Comparison of ENCODE assay signal across 8 cellular contexts in the genomic region with DNA sequence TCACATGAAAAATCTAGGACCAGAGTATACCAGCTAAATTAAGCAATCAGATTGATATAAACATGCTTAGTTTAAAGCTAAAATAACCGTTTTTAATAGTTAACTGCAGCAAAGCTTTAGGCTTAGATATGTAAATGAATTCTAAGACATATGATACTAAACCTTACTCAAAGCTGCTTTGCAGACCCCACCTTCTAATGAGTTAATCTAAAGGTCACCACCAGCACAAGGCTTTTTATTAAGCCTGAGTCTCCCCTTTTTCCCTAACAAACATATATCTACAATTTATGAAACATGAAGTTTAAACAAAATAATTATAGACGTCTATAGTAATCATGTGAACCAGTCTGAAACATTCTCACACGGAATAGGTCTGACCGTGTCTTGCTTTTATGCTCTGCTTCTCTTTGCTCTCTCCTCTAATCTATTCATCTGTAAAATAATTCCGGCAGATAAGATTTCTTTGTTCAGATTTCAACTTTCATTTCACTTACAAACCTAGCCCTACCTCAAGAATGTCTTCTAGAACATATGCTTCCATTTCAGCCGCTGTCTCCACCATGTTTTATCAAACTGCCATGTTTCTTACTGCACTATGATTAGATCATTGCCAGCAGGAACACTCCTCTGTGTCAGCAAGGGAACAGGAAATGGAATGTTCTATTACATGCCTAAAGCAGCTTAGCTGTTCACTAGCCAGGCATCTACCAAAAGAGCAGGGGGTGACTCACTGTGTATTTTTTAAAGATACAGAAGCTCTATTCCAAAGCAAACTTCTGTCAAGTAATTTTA. TPM values are rescaled to one million over a fixed set of nuclear protein-coding genes. Genes with fewer than 3 reads are reported as not detected.
DNase-seq lines count a peak whose midpoint lies in the region; ATAC-seq, FAIRE-seq and TF ChIP-seq lines count a peak whose summit lies in the region.

No MANE protein-coding gene starts in this region.

- no peak overlapping the region for H3K27ac Mint-ChIP-seq in endodermal cell

- no peaks in the 10 kb centered on the region for H3K27me3 ChIP-seq in endodermal cell (ENCODE audit: control insufficient read depth, insufficient read depth, low read length, poor library complexity, severe bottlenecking)
- no peaks in the 10 kb centered on the region for H3K27me3 ChIP-seq in mononuclear cell (ENCODE audit: insufficient read depth, low read length)

- no peaks in the 10 kb centered on the region for H3K9me3 Mint-ChIP-seq in endodermal cell

- peak overlapping the region; percentile 60 for H3K27ac ChIP-seq in endodermal cell (ENCODE audit: low read depth, low read length)

- DNase-seq in CMK (ENCODE audit: low read depth) (peak; percentile 48), GM19239 (ENCODE audit: insufficient read length, low spot score) (peak; percentile 32), NCI-H446 treated with DMSO at 0.1 percent for 48 hours (lab: John Stamatoyannopoulos, UW) (peak; percentile 91), endodermal cell (peak; percentile 58)
- peak; percentile 47 to 55 for DNase-seq in activated CD4-positive, alpha-beta T cell treated with anti-CD3 and anti-CD28 coated beads for 4 hours
- peak; percentile 22 for DNase-seq in stimulated activated naive CD4-positive, alpha-beta T cell treated with Interleukin-2 at 50 U/mL for 16 hours (lab: John Stamatoyannopoulos, UW)

- WGBS in endodermal cell (ENCODE audit: insufficient coverage in 1 of 2, insufficient read length in 1 of 2), 2 experiments = 35 to 47% methylated on average over 4 to 5 of the region's 6 CpGs

- peaks cover 12% of the 10 kb centered on the region for H3K36me3 ChIP-seq in endodermal cell (ENCODE audit: control insufficient read depth, insufficient read depth, low read length)

- peak overlapping the region; percentile 1 for H3K4me3 ChIP-seq in endodermal cell (ENCODE audit: low read length)
- peak overlapping the region; percentile 45 for H3K4me3 ChIP-seq in mononuclear cell (ENCODE audit: low read length)

- no peaks in the 10 kb centered on the region for H3K9me3 ChIP-seq in endodermal cell (ENCODE audit: control insufficient read depth, low read length)
- no peaks in the 10 kb centered on the region for H3K9me3 ChIP-seq in mononuclear cell (ENCODE audit: low read depth, low read length)

- no peaks in the 10 kb centered on the region for H3K27me3 Mint-ChIP-seq in endodermal cell (ENCODE audit: insufficient read depth)

- FAIRE-seq in GM19239 (lab: Jason Lieb, UNC) = peak; percentile 96

- no peak for TF ChIP-seq CTCF in endodermal cell (conservative IDR thresholded peaks at IDR 0.05)

- ATAC-seq in HG03378 (IDR thresholded peaks at IDR 0.05; ENCODE audit: unreplicated experiment) = peak; percentile 99

- H3K4me1 ChIP-seq in endodermal cell (ENCODE audit: control insufficient read depth, insufficient read depth, low read length) (no peaks in the 10 kb centered on the region), mononuclear cell (ENCODE audit: insufficient read depth, low read length) (peaks cover 9% of the 10 kb centered on the region)

- no peak overlapping the region for H3K9ac ChIP-seq in endodermal cell (ENCODE audit: extremely low read depth, low read length, poor library complexity, severe bottlenecking)

- H3K4me3 Mint-ChIP-seq in endodermal cell = no peak overlapping the region

- peaks cover 7% of the 10 kb centered on the region for H3K36me3 Mint-ChIP-seq in endodermal cell (ENCODE audit: low read depth)

- H3K4me1 Mint-ChIP-seq in endodermal cell = peaks cover 22% of the 10 kb centered on the region

RNA-seq across cellular contexts. Expression of gene ANKRD17, which starts 35.9 kb away (rescaled TPM):
- total RNA-seq in endodermal cell = 10 to 100 TPM; 83.6 to 84.3 TPM
- polyA plus RNA-seq in endodermal cell (2013, experiment 1 of 2) = 44.5 TPM
- 44.4 TPM for polyA plus RNA-seq in endodermal cell (2013, experiment 2 of 2)
- 34.4 TPM for total RNA-seq in mononuclear cell

Comparison
In these comparisons a context has a peak if more than half of its experiments do, and no peak if none do; other contexts are left out.
1. Peak in every context shown above with its lines: DNase-seq, ATAC-seq, H3K4me3 ChIP-seq and H3K27ac ChIP-seq.
2. DNase-seq: peak in every context shown above with its lines; median percentile 91 in NCI-H446 treated with DMSO at 0.1 percent for 48 hours; 58 in endodermal cell; 51 in activated CD4-positive, alpha-beta T cell treated with anti-CD3 and anti-CD28 coated beads for 4 hours; 48 in CMK; 32 in GM19239; 22 in stimulated activated naive CD4-positive, alpha-beta T cell treated with Interleukin-2 at 50 U/mL for 16 hours.